ENCODE assay signal across 24 cellular contexts in genomic region chr16:57897053-57897784, GRCh38.
A peak's percentile ranks its signal among the peaks of the same experiment; 100 is the strongest.
DNase-seq lines count a peak whose midpoint lies in the region; ATAC-seq and TF ChIP-seq lines count a peak whose summit lies in the region.
"Had no signal": no experiment of that assay in that cellular context is flagged by ENCODE, and none has a peak within 500 bp of the region (broad histone marks: within the 10 kb centered on the region; RNA-seq: fewer than 3 reads in every experiment).

No MANE protein-coding gene starts in this region.

- 88 to 89% methylated on average over 17 to 18 of the region's 18 CpGs for WGBS in endodermal cell (ENCODE audit: insufficient coverage in 1 of 2, insufficient read length in 1 of 2), 2 experiments
- 90% methylated on average over 18 of the region's 18 CpGs for WGBS in mesenchymal stem cell

- peak overlapping the region; percentile 17 for H2AK5ac ChIP-seq in mesenchymal stem cell (ENCODE audit: low read length, severe bottlenecking)

- H3K4me3 ChIP-seq in GM23338 (no peak overlapping the region), endodermal cell (ENCODE audit: low read length) (no peak overlapping the region), mesenchymal stem cell (ENCODE audit: insufficient read depth in 1 of 2, low read depth in 1 of 2, low read length in 2 of 2) (no peak overlapping the region)
- H3K4me3 ChIP-seq: BLaER1 treated with 17β-estradiol and CSF1 and Interleukin-3, amounts not matched to agents 10 nM and 100 nM; GM23248 had no signal

- H3K9me3 Mint-ChIP-seq in GM23338 (no peaks in the 10 kb centered on the region), endodermal cell (no peaks in the 10 kb centered on the region)
- H3K9me3 Mint-ChIP-seq: CD4-positive, alpha-beta T cell; H9; T-helper 1 cell treated with Interleukin-12 subunit alpha and Interleukin-12 subunit beta and Interleukin-4 antibody, amounts not matched to agents 30 μg/mL and 1 μg/mL, for 36 hours had no signal

- H2AFZ ChIP-seq in GM23338, result 0 out of 2 replicates have a peak overlapping the region, but pooled peaks have one; percentile 56
- no peak overlapping the region for H2AFZ ChIP-seq in mesenchymal stem cell (ENCODE audit: low read depth, low read length)
- H2AFZ ChIP-seq: GM23248 had no signal

- no peaks in the 10 kb centered on the region for H3K9me2 ChIP-seq in GM23338 (ENCODE audit: insufficient read depth)
- H3K9me2 ChIP-seq: SK-N-SH had no signal

- no peak overlapping the region for H3K18ac ChIP-seq in mesenchymal stem cell (ENCODE audit: low read depth in 1 of 2, low read length in 2 of 2)

- DNase-seq in NCI-H510A (lab: John Stamatoyannopoulos, UW) (peak; percentile 24), NCI-H510A treated with DMSO at 0.1 percent for 48 hours (lab: John Stamatoyannopoulos, UW) (no peak), GM23338 (ENCODE audit: low spot score) (no peak), endodermal cell (no peak), mesenchymal stem cell (no peak), GF-D8 (lab: John Stamatoyannopoulos, UW) (no peak), Kasumi-1 (lab: John Stamatoyannopoulos, UW) (no peak)
- DNase-seq: CD4-positive, alpha-beta T cell; DMS79 treated with DMSO at 0.1 percent for 48 hours; GM23248; H9; KG1; MV-4-11; NCI-H1105; NCI-H1436 treated with DMSO at 0.1 percent for 48 hours; NCI-H187 treated with DMSO at 0.1 percent for 48 hours; NCI-H446; NCI-H526 treated with DMSO at 0.1 percent for 48 hours; SK-N-SH; SW 1271 had no signal

- H3K4me2 ChIP-seq in GM23338, result no peak overlapping the region
- no peak overlapping the region for H3K4me2 ChIP-seq in mesenchymal stem cell (ENCODE audit: low read length, poor library complexity, severe bottlenecking)
- H3K4me2 ChIP-seq: SK-N-SH had no signal

- H3K36me3 Mint-ChIP-seq in GM23338 (ENCODE audit: low read depth) (no peaks in the 10 kb centered on the region), endodermal cell (ENCODE audit: low read depth) (no peaks in the 10 kb centered on the region)

- H3K4me1 ChIP-seq in GM23338 (ENCODE audit: insufficient read depth), result peaks cover 7% of the 10 kb centered on the region
- no peaks in the 10 kb centered on the region for H3K4me1 ChIP-seq in endodermal cell (ENCODE audit: control insufficient read depth, insufficient read depth, low read length)
- peaks cover 21% of the 10 kb centered on the region for H3K4me1 ChIP-seq in mesenchymal stem cell (ENCODE audit: control insufficient read depth, insufficient read depth, low read depth, low read length)

- H4K8ac ChIP-seq in mesenchymal stem cell (ENCODE audit: low read length), result no peak overlapping the region

- no peak overlapping the region for H3K14ac ChIP-seq in mesenchymal stem cell (ENCODE audit: low read length in 2 of 2)

- no peak overlapping the region for H2BK120ac ChIP-seq in mesenchymal stem cell (ENCODE audit: low read depth, low read length)

- H4K20me1 ChIP-seq in GM23338 (replicated peaks; ENCODE audit: insufficient read depth), result no peaks in the 10 kb centered on the region
- H4K20me1 ChIP-seq: BLaER1 treated with 17β-estradiol and CSF1 and Interleukin-3, amounts not matched to agents 10 nM and 100 nM had no signal

- no peaks in the 10 kb centered on the region for H3K79me2 ChIP-seq in GM23338 (replicated peaks; ENCODE audit: insufficient read depth)

- no peak overlapping the region for H4K91ac ChIP-seq in mesenchymal stem cell (ENCODE audit: low read length)

- H3K9me3 ChIP-seq in endodermal cell (ENCODE audit: control insufficient read depth, low read length) (no peaks in the 10 kb centered on the region), mesenchymal stem cell (ENCODE audit: control insufficient read depth, low read length) (no peaks in the 10 kb centered on the region)
- H3K9me3 ChIP-seq: SK-N-SH had no signal

- no peak overlapping the region for H2BK5ac ChIP-seq in mesenchymal stem cell (ENCODE audit: low read depth, low read length, poor library complexity, severe bottlenecking)

- no peaks in the 10 kb centered on the region for H3K79me1 ChIP-seq in mesenchymal stem cell (replicated peaks; ENCODE audit: low read length, poor library complexity, severe bottlenecking)

- H3K23ac ChIP-seq in mesenchymal stem cell (ENCODE audit: low read length in 2 of 2), result no peak overlapping the region

- H3K9ac ChIP-seq in endodermal cell (ENCODE audit: extremely low read depth, low read length, poor library complexity, severe bottlenecking) (no peak overlapping the region), mesenchymal stem cell (ENCODE audit: low read length) (no peak overlapping the region)
- H3K9ac ChIP-seq: BLaER1 treated with 17β-estradiol and CSF1 and Interleukin-3, amounts not matched to agents 10 nM and 100 nM; GM23248; SK-N-SH had no signal

- peaks cover 18% of the 10 kb centered on the region for H3K4me1 Mint-ChIP-seq in GM23338
- peaks cover 17% of the 10 kb centered on the region for H3K4me1 Mint-ChIP-seq in endodermal cell

- H3F3A ChIP-seq in GM23338 (replicated peaks; ENCODE audit: low read depth), result no peaks in the 10 kb centered on the region

- no peak overlapping the region for H2BK12ac ChIP-seq in mesenchymal stem cell (ENCODE audit: low read length in 2 of 2)

- H3K27me3 ChIP-seq in GM23338 (ENCODE audit: insufficient read depth), result no peaks in the 10 kb centered on the region
- H3K27me3 ChIP-seq in endodermal cell (ENCODE audit: control insufficient read depth, insufficient read depth, low read length, poor library complexity, severe bottlenecking), result no peaks in the 10 kb centered on the region
- H3K27me3 ChIP-seq in mesenchymal stem cell (ENCODE audit: control insufficient read depth in 1 of 2, insufficient read depth in 1 of 2, low read length in 2 of 2), result peaks cover 0 to 49% of the 10 kb centered on the region in 2 experiments
- H3K27me3 ChIP-seq: BLaER1 treated with 17β-estradiol and CSF1 and Interleukin-3, amounts not matched to agents 10 nM and 100 nM had no signal

- no peak overlapping the region for H3K27ac Mint-ChIP-seq in GM23338
- peak overlapping the region; percentile 29 for H3K27ac Mint-ChIP-seq in endodermal cell
- H3K27ac Mint-ChIP-seq: CD4-positive, alpha-beta T cell; H9; T-helper 1 cell treated with Interleukin-12 subunit alpha and Interleukin-12 subunit beta and Interleukin-4 antibody, amounts not matched to agents 30 μg/mL and 1 μg/mL, for 36 hours had no signal

- no peak overlapping the region for H2BK15ac ChIP-seq in mesenchymal stem cell (ENCODE audit: low read depth, poor library complexity, severe bottlenecking)

- H3K36me3 ChIP-seq in GM23338 (ENCODE audit: insufficient read depth), result no peaks in the 10 kb centered on the region
- no peaks in the 10 kb centered on the region for H3K36me3 ChIP-seq in endodermal cell (ENCODE audit: control insufficient read depth, insufficient read depth, low read length)
- H3K36me3 ChIP-seq in mesenchymal stem cell (ENCODE audit: control insufficient read depth in 1 of 2, insufficient read depth in 2 of 2, low read depth in 1 of 2, low read length in 2 of 2), result no peaks in the 10 kb centered on the region
- H3K36me3 ChIP-seq: BLaER1 treated with 17β-estradiol and CSF1 and Interleukin-3, amounts not matched to agents 10 nM and 100 nM had no signal

- H3K27me3 Mint-ChIP-seq in GM23338 (ENCODE audit: insufficient read depth, low read depth, poor library complexity), result peaks cover 9% of the 10 kb centered on the region
- no peaks in the 10 kb centered on the region for H3K27me3 Mint-ChIP-seq in endodermal cell (ENCODE audit: insufficient read depth)

- TF ChIP-seq CTCF in GM23338 (conservative IDR thresholded peaks at IDR 0.05; ENCODE audit: low read depth in 2 of 2) (no peak), endodermal cell (conservative IDR thresholded peaks at IDR 0.05) (no peak)

- ATAC-seq in GM23338 (no peak), HG03571 (IDR thresholded peaks at IDR 0.05; ENCODE audit: unreplicated experiment) (no peak)
- ATAC-seq: Panc1 had no signal

- H3K27ac ChIP-seq in GM23338 (ENCODE audit: low read depth) (no peak overlapping the region), endodermal cell (ENCODE audit: low read depth, low read length) (no peak overlapping the region), mesenchymal stem cell (ENCODE audit: low read length, poor library complexity, severe bottlenecking) (no peak overlapping the region)
- H3K27ac ChIP-seq: GM23248 had no signal

- H3K4ac ChIP-seq in mesenchymal stem cell (ENCODE audit: low read depth in 1 of 2, low read length in 2 of 2), result no peak overlapping the region

- no peak overlapping the region for H3K4me3 Mint-ChIP-seq in GM23338
- no peak overlapping the region for H3K4me3 Mint-ChIP-seq in endodermal cell
- H3K4me3 Mint-ChIP-seq: CD4-positive, alpha-beta T cell; H9; T-helper 1 cell treated with Interleukin-12 subunit alpha and Interleukin-12 subunit beta and Interleukin-4 antibody, amounts not matched to agents 30 μg/mL and 1 μg/mL, for 36 hours had no signal

TF ChIP-seq in GM23338, 12 proteins besides CTCF, POLR2A, EP300 and RAD21:
- TF ChIP-seq NANOG (IDR thresholded peaks at IDR 0.05; ENCODE audit: borderline replicate concordance), result no peak
- no peak for TF ChIP-seq EZH2phosphoT487 (IDR thresholded peaks at IDR 0.05; ENCODE audit: unreplicated experiment)
- TF ChIP-seq STAT1 (IDR thresholded peaks at IDR 0.05; ENCODE audit: unreplicated experiment), result no peak
- TF ChIP-seq ETS1 (IDR thresholded peaks at IDR 0.05), result no peak
TF ChIP-seq in GM23338: peak in this region for 0.
